Comparison of ENCODE assay signal across 28 cellular contexts in the genomic region with DNA sequence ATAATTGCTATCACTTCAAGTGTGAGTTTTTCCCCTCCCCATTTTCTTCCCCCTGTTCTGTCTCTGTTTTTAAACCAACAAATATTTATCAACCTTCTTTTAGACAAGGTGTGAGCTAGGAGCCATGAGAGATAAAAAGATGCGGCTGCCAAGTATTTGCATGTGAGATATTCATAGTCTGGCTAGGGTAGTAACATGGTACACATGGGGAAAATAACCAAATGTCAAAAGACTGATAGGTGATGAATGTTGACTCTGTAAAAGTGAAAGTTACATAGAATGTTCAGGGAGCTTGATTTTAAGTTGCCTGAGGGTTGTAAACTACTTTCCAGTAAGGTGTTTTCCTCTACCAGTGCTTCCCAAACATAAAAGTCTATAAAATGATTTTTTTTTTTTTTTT. TPM values are rescaled to one million over a fixed set of nuclear protein-coding genes. Genes with fewer than 3 reads are reported as not detected.
A peak's percentile ranks its signal among the peaks of the same experiment; 100 is the strongest.
DNase-seq lines count a peak whose midpoint lies in the region; ATAC-seq, FAIRE-seq and TF ChIP-seq lines count a peak whose summit lies in the region.
"Had no signal": no experiment of that assay in that cellular context is flagged by ENCODE, and none has a peak within 500 bp of the region (broad histone marks: within the 10 kb centered on the region; RNA-seq: fewer than 3 reads in every experiment).

No MANE protein-coding gene starts in this region.

- DNase-seq in Right ventricle myocardium superior: no peak
- no peak for DNase-seq in left cardiac atrium
- DNase-seq in NCI-H526 (lab: John Stamatoyannopoulos, UW): peak; percentile 80 to 85
- DNase-seq in body of pancreas: no peak
- DNase-seq in pancreas: no peak
- no peak for DNase-seq in iPS-NIHi11 (ENCODE audit: low spot score)
- DNase-seq in esophagus squamous epithelium (lab: John Stamatoyannopoulos, UW): no peak
- DNase-seq: 8988T, ACHN, Calu3, DMS79 treated with DMSO at 0.1 percent for 48 hours, GF-D8, Kasumi-1, MV-4-11, NCI-H1105, NCI-H1436 treated with DMSO at 0.1 percent for 48 hours, NCI-H187 treated with DMSO at 0.1 percent for 48 hours, NCI-H2171 treated with DMSO at 0.1 percent for 48 hours, NCI-H345, NCI-H524, NCI-H82, SIG-M5 had no signal

- ATAC-seq in Right ventricle myocardium superior (ENCODE audit: poor library complexity): peak; percentile 53
- ATAC-seq in left cardiac atrium: no peak
- peak; percentile 29 for ATAC-seq in body of pancreas
- peak in 3 of 4 donors; percentile 52 to 80 (median 63) for ATAC-seq in pancreas
- ATAC-seq: HCT116, HepG2, Panc1 had no signal

- H3K27me3 ChIP-seq in body of pancreas: no peaks in the 10 kb centered on the region
- no peaks in the 10 kb centered on the region for H3K27me3 ChIP-seq in pancreas
- H3K27me3 ChIP-seq in esophagus squamous epithelium: no peaks in the 10 kb centered on the region

- H3K9me3 ChIP-seq in body of pancreas (no peaks in the 10 kb centered on the region), pancreas (no peaks in the 10 kb centered on the region), esophagus squamous epithelium (no peaks in the 10 kb centered on the region)

- no peak for TF ChIP-seq CTCF in body of pancreas (IDR thresholded peaks at IDR 0.05)
- no peak for TF ChIP-seq CTCF in pancreas (IDR thresholded peaks at IDR 0.05)
- TF ChIP-seq CTCF in esophagus squamous epithelium (IDR thresholded peaks at IDR 0.05): no peak

- no peak for FAIRE-seq in pancreas (lab: Jason Lieb, UNC)
- FAIRE-seq: GM12892, HepG2 had no signal

- TF ChIP-seq POLR2A in body of pancreas (IDR thresholded peaks at IDR 0.05): no peak
- no peak for TF ChIP-seq POLR2A in esophagus squamous epithelium (IDR thresholded peaks at IDR 0.05)

- WGBS in body of pancreas, 2 donors: 26 to 32% methylated on average over 1 of the region's 1 CpG
- 16 to 30% methylated on average over 1 of the region's 1 CpG for WGBS in pancreas, 2 donors
- WGBS in esophagus squamous epithelium, 2 donors: 71 to 81% methylated on average over 1 of the region's 1 CpG

- intact Hi-C loops in Right ventricle myocardium superior (cut with DNase I) (loop anchor here (10.0 kb wide), 1 partner anchor 57 kb away; no protein-coding TSS in a partner anchor), left cardiac atrium (cut with DNase I) (no loop called here), body of pancreas (cut with DNase I) (no loop called here), pancreas (cut with DNase I) (no loop called here), esophagus squamous epithelium (cut with DNase I) (no loop called here)

- H3K4me3 ChIP-seq in body of pancreas (no peak overlapping the region), pancreas (no peak overlapping the region), esophagus squamous epithelium (no peak overlapping the region)
- H3K4me3 ChIP-seq: SK-N-MC had no signal

- H3K4me1 ChIP-seq in body of pancreas (peaks cover 33% of the 10 kb centered on the region), pancreas (peaks cover 8 to 26% (median 10%) of the 10 kb centered on the region in 3 donors), esophagus squamous epithelium (peaks cover 3 to 49% (median 21%) of the 10 kb centered on the region in 3 donors)

- H3K36me3 ChIP-seq in body of pancreas (replicated peaks in 1 of 2; ENCODE audit: insufficient read depth in 1 of 2, low read depth in 2 of 2) (no peaks in the 10 kb centered on the region), pancreas (no peaks in the 10 kb centered on the region), esophagus squamous epithelium (no peaks in the 10 kb centered on the region)

- H3K27ac ChIP-seq in body of pancreas (peak overlapping the region in 3 of 4 donors; percentile 9 to 40 (median 30)), pancreas (peak overlapping the region in 2 of 4 donors; percentile 39 to 44), esophagus squamous epithelium (no peak overlapping the region)
- H3K27ac ChIP-seq: RWPE1, SK-N-MC had no signal

RNA-seq across cellular contexts. Expression of a gene that starts 25.4 kb away (rescaled TPM):
- total RNA-seq in Right ventricle myocardium superior (188 TPM), left cardiac atrium (100 to 1,000 TPM; 189 to 200 TPM), body of pancreas (10 to 100 TPM; 48.5 to 86.6 TPM), pancreas (100 to 1,000 TPM in 1 of 6 donors, 10 to 100 TPM in 5; 63.0 to 102 (median 89.5) TPM), esophagus squamous epithelium (100 to 1,000 TPM; 115 to 229 (median 175) TPM)
- polyA plus RNA-seq in pancreas: 100 to 1,000 TPM in 1 of 2 donors, 10 to 100 TPM in 1; 78.0 to 145 TPM

RNA-seq across cellular contexts. Expression of a gene that starts 57.7 kb away (rescaled TPM):
- total RNA-seq in Right ventricle myocardium superior: 68.6 TPM
- 100 to 1,000 TPM in 1 of 2 donors, 10 to 100 TPM in 1; 59.6 to 126 TPM for total RNA-seq in left cardiac atrium
- 100 to 1,000 TPM; 109 to 136 TPM for total RNA-seq in body of pancreas
- 100 to 1,000 TPM in 5 of 6 donors, 10 to 100 TPM in 1; 87.2 to 168 (median 144) TPM for total RNA-seq in pancreas
- polyA plus RNA-seq in pancreas: 10 to 100 TPM; 26.1 to 58.0 TPM
- 100 to 1,000 TPM in 3 of 4 donors, 10 to 100 TPM in 1; 78.7 to 237 (median 151) TPM for total RNA-seq in esophagus squamous epithelium

Comparison
In these comparisons a context has a peak if more than half of its experiments do, and no peak if none do; other contexts are left out.
1. ATAC-seq: peak in Right ventricle myocardium superior (single experiment), body of pancreas (single experiment) and pancreas (3 of 4); none in left cardiac atrium (0 of 2).
2. DNase-seq: peak in NCI-H526 (2 of 2); none in Right ventricle myocardium superior (single experiment), left cardiac atrium (single experiment), body of pancreas (0 of 4), pancreas (0 of 6), iPS-NIHi11 (single experiment) and esophagus squamous epithelium (single experiment).
3. H3K27ac ChIP-seq: peak in body of pancreas (3 of 4); none in esophagus squamous epithelium (0 of 4).